1 cellular context compared by ENCODE assay signal in the genomic region with DNA sequence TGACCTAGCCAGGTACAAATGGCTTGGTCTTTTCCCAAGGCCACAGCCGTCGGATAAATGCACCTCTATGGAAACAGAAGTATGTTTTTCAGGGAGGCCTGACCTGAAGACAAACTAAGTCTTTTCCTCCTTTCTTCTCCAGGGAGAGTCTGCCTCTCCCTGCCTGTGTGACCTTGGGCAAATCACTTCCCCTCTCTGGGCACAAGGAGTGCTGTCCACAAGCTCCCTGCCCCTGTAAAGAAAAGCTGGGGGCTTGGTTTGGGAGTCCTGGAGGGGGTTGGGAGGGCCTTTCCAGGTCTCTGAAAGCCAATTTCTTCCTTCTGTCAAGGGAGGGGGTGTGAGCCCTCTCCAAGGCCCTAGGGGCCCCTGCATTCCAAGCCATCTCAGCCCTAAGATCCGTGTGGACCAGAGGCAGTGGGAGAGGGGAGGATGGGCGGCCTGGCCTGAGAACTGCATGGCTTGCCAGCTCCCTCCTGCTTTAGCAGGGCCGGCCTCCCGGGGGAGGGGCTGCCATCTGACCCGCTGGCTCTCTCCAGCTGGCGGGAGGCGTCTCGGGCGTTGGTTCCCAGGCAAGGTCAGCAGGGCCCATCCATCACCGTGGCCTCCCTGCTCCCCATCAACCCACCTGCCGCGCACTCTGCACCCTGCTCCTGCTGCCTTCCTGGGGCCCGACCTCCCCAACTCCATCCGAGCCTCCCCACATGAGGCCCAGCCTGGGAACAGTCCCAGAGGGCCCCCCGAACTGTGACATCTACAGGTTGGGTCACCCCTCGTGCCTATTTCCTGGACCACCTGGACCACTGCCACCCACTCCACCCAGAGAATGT.
TF ChIP-seq lines count a peak whose summit lies in the region.

No MANE protein-coding gene starts in this region.

TF ChIP-seq in HepG2, 621 proteins besides CTCF, POLR2A, EP300 and RAD21 (continued from another document):
- TF ChIP-seq, protein P1, sequence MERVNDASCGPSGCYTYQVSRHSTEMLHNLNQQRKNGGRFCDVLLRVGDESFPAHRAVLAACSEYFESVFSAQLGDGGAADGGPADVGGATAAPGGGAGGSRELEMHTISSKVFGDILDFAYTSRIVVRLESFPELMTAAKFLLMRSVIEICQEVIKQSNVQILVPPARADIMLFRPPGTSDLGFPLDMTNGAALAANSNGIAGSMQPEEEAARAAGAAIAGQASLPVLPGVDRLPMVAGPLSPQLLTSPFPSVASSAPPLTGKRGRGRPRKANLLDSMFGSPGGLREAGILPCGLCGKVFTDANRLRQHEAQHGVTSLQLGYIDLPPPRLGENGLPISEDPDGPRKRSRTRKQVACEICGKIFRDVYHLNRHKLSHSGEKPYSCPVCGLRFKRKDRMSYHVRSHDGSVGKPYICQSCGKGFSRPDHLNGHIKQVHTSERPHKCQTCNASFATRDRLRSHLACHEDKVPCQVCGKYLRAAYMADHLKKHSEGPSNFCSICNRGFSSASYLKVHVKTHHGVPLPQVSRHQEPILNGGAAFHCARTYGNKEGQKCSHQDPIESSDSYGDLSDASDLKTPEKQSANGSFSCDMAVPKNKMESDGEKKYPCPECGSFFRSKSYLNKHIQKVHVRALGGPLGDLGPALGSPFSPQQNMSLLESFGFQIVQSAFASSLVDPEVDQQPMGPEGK (CRISPR knock-in tag; IDR thresholded peaks at IDR 0.05), result peak; percentile 73
- TF ChIP-seq ZNF609 (CRISPR knock-in tag; IDR thresholded peaks at IDR 0.05; ENCODE audit: borderline replicate concordance), result no peak
- no peak for TF ChIP-seq SETDB1 (CRISPR knock-in tag; IDR thresholded peaks at IDR 0.05; ENCODE audit: borderline replicate concordance)
- TF ChIP-seq HNF4A (CRISPR knock-in tag; IDR thresholded peaks at IDR 0.05), result peak; percentile 24; the same call in 1 of the 2 replicates
- no peak for TF ChIP-seq HCFC1 (IDR thresholded peaks at IDR 0.05; ENCODE audit: low read depth, low read length)
- no peak for TF ChIP-seq DR1 (CRISPR knock-in tag; IDR thresholded peaks at IDR 0.05)
- TF ChIP-seq TRIM24 (CRISPR knock-in tag; IDR thresholded peaks at IDR 0.05), result no peak
- TF ChIP-seq ZSCAN12 (CRISPR knock-in tag; IDR thresholded peaks at IDR 0.05), result no peak
- TF ChIP-seq, protein P2, sequence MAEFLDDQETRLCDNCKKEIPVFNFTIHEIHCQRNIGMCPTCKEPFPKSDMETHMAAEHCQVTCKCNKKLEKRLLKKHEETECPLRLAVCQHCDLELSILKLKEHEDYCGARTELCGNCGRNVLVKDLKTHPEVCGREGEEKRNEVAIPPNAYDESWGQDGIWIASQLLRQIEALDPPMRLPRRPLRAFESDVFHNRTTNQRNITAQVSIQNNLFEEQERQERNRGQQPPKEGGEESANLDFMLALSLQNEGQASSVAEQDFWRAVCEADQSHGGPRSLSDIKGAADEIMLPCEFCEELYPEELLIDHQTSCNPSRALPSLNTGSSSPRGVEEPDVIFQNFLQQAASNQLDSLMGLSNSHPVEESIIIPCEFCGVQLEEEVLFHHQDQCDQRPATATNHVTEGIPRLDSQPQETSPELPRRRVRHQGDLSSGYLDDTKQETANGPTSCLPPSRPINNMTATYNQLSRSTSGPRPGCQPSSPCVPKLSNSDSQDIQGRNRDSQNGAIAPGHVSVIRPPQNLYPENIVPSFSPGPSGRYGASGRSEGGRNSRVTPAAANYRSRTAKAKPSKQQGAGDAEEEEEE (CRISPR knock-in tag; IDR thresholded peaks at IDR 0.05; ENCODE audit: borderline replicate concordance), result no peak
- no peak for TF ChIP-seq RAD51 (IDR thresholded peaks at IDR 0.05; ENCODE audit: borderline replicate concordance)
